8 cellular contexts compared by ENCODE assay signal in the genomic region with DNA sequence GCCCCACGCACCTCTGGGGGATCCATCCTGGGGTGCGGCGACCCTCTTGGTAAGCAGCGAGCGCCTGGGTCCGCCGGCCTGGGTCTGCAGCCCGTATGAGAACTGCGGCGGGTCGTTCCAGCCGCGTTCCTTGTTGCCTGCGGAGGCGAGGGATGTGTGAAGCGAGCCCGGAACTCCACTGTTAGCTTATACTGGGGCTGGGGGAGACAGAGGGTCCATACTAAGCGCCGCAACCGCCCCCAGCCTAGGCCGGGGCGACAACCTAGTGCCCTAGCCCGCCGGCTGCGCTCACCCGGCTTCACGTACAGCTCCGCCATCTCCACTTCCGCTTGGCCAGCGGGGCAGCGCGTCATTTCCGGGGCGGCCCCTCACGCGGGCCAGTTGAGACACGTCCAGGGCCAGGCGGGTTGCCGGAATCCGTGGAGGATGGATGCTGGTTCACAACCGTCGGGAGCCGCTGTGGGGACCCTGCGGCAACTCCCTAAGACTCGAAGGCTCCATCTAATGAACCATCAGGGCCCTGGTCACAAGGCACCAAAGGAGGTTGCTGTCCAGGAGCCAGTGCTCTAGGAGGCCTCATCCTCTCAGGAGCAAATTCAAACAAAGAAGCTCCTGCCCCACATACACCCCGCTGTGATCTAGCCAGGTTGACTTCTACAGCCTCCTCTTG. TPM values are rescaled to one million over a fixed set of nuclear protein-coding genes. Genes with fewer than 3 reads are reported as not detected.
DNase-seq lines count a peak whose midpoint lies in the region; ATAC-seq and TF ChIP-seq lines count a peak whose summit lies in the region.

Gene SRA1, minus strand, starts transcription at position 338 of the 670 bp plus-strand sequence. Its CDS starts 21 bp downstream, at position 317.

- peak; percentile 95 for ATAC-seq in HG02571 (IDR thresholded peaks at IDR 0.05; ENCODE audit: unreplicated experiment)
- ATAC-seq in thoracic aorta (ENCODE audit: insufficient number of reproducible peaks, low FRiP score, low read depth) = peak; percentile 71

- no peaks in the 10 kb centered on the region for H3K27me3 ChIP-seq in thoracic aorta (replicated peaks; ENCODE audit: insufficient read depth)

- H3K4me1 Mint-ChIP-seq in activated naive CD8-positive, alpha-beta T cell (ENCODE audit: low read depth) = peaks cover 45% of the 10 kb centered on the region
- H3K4me1 Mint-ChIP-seq in glutamatergic neuron (ENCODE audit: low read depth, unreplicated experiment) (peaks cover 17% of the 10 kb centered on the region), osteocyte (ENCODE audit: unreplicated experiment) (peaks cover 41% of the 10 kb centered on the region)

- no peaks in the 10 kb centered on the region for H3K36me3 ChIP-seq in thoracic aorta

- TF ChIP-seq POLR2A in NB4 (IDR thresholded peaks at IDR 0.05; ENCODE audit: extremely low read depth, insufficient read length) = peak; percentile 72

- H3K4me3 ChIP-seq in NB4 (ENCODE audit: low read depth, low read length) (peak within 1 kb of the TSS; percentile 91), thoracic aorta (peak within 1 kb of the TSS; percentile 79)

- CTCF ChIA-PET in GM10248 (lab: Yijun Ruan, JAX) = interaction anchor here (0.8 to 3.1 kb wide), 4 partner anchors 9 to 193 kb away, joined by 3 to 12 read pairs (median 5); partner anchors contain the start of gene EIF4EBP3

- peaks cover 3% of the 10 kb centered on the region for H3K36me3 Mint-ChIP-seq in activated naive CD8-positive, alpha-beta T cell
- H3K36me3 Mint-ChIP-seq in glutamatergic neuron (ENCODE audit: unreplicated experiment) (no peaks in the 10 kb centered on the region), osteocyte (ENCODE audit: unreplicated experiment) (peaks cover 16% of the 10 kb centered on the region)

- POLR2A ChIA-PET in GM10248 (lab: Yijun Ruan, JAX) = interaction anchor here (1.0 to 2.6 kb wide), 3 partner anchors 10 to 118 kb away, joined by 3 to 22 read pairs (median 8); partner anchors contain the start of genes EIF4EBP3, IK and NDUFA2

- no peak for TF ChIP-seq CTCF in GM10248 (IDR thresholded peaks at IDR 0.05; ENCODE audit: control extremely low read depth, extremely low read depth, low read depth, missing control alignments)
- TF ChIP-seq CTCF in NB4 (IDR thresholded peaks at IDR 0.05; ENCODE audit: low read depth, low read length) = no peak
- no peak for TF ChIP-seq CTCF in glutamatergic neuron (IDR thresholded peaks at IDR 0.05; ENCODE audit: partially characterized antibody, unreplicated experiment)
- no peak for TF ChIP-seq CTCF in osteocyte (IDR thresholded peaks at IDR 0.05)
- no peak for TF ChIP-seq CTCF in thoracic aorta (IDR thresholded peaks at IDR 0.05)

- H3K27ac ChIP-seq in thoracic aorta = peak within 1 kb of the TSS; percentile 83 to 87

- no peaks in the 10 kb centered on the region for H3K9me3 ChIP-seq in thoracic aorta

- DNase-seq in GM10248 (ENCODE audit: extremely low spot score) (peak; percentile 93), NB4 (ENCODE audit: low read depth) (peak; percentile 92), SKM-1 (lab: John Stamatoyannopoulos, UW; ENCODE audit: unreplicated experiment) (peak; percentile 71), glutamatergic neuron (peak; percentile 97), osteocyte (ENCODE audit: extremely low spot score, unreplicated experiment) (peak; percentile 96), thoracic aorta (ENCODE audit: low spot score) (peak; percentile 79)

- H3K9me3 Mint-ChIP-seq in activated naive CD8-positive, alpha-beta T cell (ENCODE audit: low read depth) = no peaks in the 10 kb centered on the region
- H3K9me3 Mint-ChIP-seq in glutamatergic neuron (ENCODE audit: unreplicated experiment) (peaks cover 9% of the 10 kb centered on the region), osteocyte (ENCODE audit: unreplicated experiment) (no peaks in the 10 kb centered on the region)

- H3K4me1 ChIP-seq in thoracic aorta (ENCODE audit: control insufficient read depth in 1 of 2, low read depth in 2 of 2) = peaks cover 20 to 36% of the 10 kb centered on the region in 2 donors

- no peaks in the 10 kb centered on the region for H3K27me3 Mint-ChIP-seq in activated naive CD8-positive, alpha-beta T cell
- H3K27me3 Mint-ChIP-seq in glutamatergic neuron (ENCODE audit: unreplicated experiment) (peaks cover 5% of the 10 kb centered on the region), osteocyte (ENCODE audit: unreplicated experiment) (no peaks in the 10 kb centered on the region)

- peak within 1 kb of the TSS; percentile 87 for H3K4me3 Mint-ChIP-seq in activated naive CD8-positive, alpha-beta T cell
- peak within 1 kb of the TSS; percentile 95 for H3K4me3 Mint-ChIP-seq in glutamatergic neuron (ENCODE audit: unreplicated experiment)
- peak within 1 kb of the TSS; percentile 89 for H3K4me3 Mint-ChIP-seq in osteocyte (ENCODE audit: unreplicated experiment)

- peak within 1 kb of the TSS; percentile 85 for H3K27ac Mint-ChIP-seq in activated naive CD8-positive, alpha-beta T cell
- peak within 1 kb of the TSS; percentile 97 for H3K27ac Mint-ChIP-seq in glutamatergic neuron (ENCODE audit: unreplicated experiment)
- H3K27ac Mint-ChIP-seq in osteocyte (ENCODE audit: unreplicated experiment) = peak within 1 kb of the TSS; percentile 90

RNA-seq across cellular contexts. Expression of gene SRA1, which starts in this region (rescaled TPM):
- 45.0 TPM for total RNA-seq in glutamatergic neuron (ENCODE audit: unreplicated experiment)
- total RNA-seq in osteocyte = 41.9 and 43.7 TPM in 2 replicates
- total RNA-seq in thoracic aorta = 10 to 100 TPM; 29.6 to 34.3 TPM

Comparison
In these comparisons a context has a peak if more than half of its experiments do, and no peak if none do; other contexts are left out.
1. Peak in every context shown above with its lines: DNase-seq, ATAC-seq, H3K4me3 ChIP-seq and H3K27ac ChIP-seq.